18 cellular contexts compared by ENCODE assay signal in the genomic region with DNA sequence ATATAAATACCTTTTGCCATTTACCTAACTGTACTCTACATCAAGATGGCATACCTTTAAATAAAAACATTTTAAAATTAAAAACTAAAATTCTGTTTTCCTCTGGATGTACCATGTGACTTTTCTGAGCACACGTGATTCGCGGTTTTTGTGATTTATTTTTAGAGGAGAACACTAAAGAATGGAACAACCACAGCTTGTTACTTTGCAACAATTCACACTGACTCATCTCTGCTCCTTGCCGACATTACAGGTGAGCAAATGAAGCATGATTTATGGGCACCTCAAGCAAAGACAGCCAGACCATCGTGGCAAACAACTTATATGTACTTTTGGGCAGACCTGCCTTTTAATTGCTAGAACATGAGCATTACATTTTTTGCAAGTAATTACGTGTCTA.
"Had no signal": no experiment of that assay in that cellular context is flagged by ENCODE, and none has a peak within 500 bp of the region (broad histone marks: within the 10 kb centered on the region; RNA-seq: fewer than 3 reads in every experiment).

No MANE protein-coding gene starts in this region.

- H3K4me3 Mint-ChIP-seq: activated naive CD8-positive, alpha-beta T cell treated with anti-CD3 and anti-CD28 coated beads for 36 hours; activated T-cell treated with anti-CD3 and anti-CD28 coated beads, Interleukin-2, amount 50 U/mL, for 72 hours; endodermal cell; memory B cell; nephron; stimulated activated naive B cell treated with anti-CD40 and anti-IgM and Interleukin-4, amounts not matched to agents 10 μg/mL and 1 μg/mL and 100 μg/mL, for 72 hours had no signal

- H3K27ac ChIP-seq: esophagus squamous epithelium, left lung, psoas muscle, transverse colon had no signal

- H3K9me3 ChIP-seq: esophagus squamous epithelium, left lung, psoas muscle, transverse colon had no signal

- H3K4me3 ChIP-seq: esophagus squamous epithelium, left lung, psoas muscle, transverse colon had no signal

- H3K36me3 ChIP-seq: esophagus squamous epithelium, left lung, transverse colon had no signal

- DNase-seq: activated CD4-positive, alpha-beta T cell treated with anti-CD3 and anti-CD28 coated beads, Interleukin-2, amount 50 U/mL, for 4 hours; activated CD4-positive, CD25-positive, alpha-beta regulatory T cell treated with anti-CD3 and anti-CD28 coated beads, Interleukin-2, amount 50 U/mL, for 72 hours; activated gamma-delta T cell treated with Interleukin-2 at 50 U/mL for 16 hours; activated naive CD8-positive, alpha-beta T cell treated with anti-CD3 and anti-CD28 coated beads for 36 hours; activated T-cell treated with anti-CD3 and anti-CD28 coated beads, Interleukin-2, amount 50 U/mL, for 72 hours; anterior cingulate cortex; endodermal cell; esophagus squamous epithelium; foreskin fibroblast; left lung; occipital lobe; psoas muscle; stimulated activated CD4-positive, alpha-beta T cell treated with anti-CD3 and anti-CD28 coated beads, Interleukin-2, amount 100 ng/mL, for 24 hours; stimulated activated naive B cell treated with anti-CD40 and anti-IgM and Interleukin-4, amounts not matched to agents 10 μg/mL and 1 μg/mL and 100 μg/mL, for 72 hours; transverse colon had no signal

- H3K4me1 ChIP-seq: esophagus squamous epithelium, left lung, psoas muscle, transverse colon had no signal

- H3K36me3 Mint-ChIP-seq: activated naive CD8-positive, alpha-beta T cell treated with anti-CD3 and anti-CD28 coated beads for 36 hours; memory B cell; stimulated activated naive B cell treated with anti-CD40 and anti-IgM and Interleukin-4, amounts not matched to agents 10 μg/mL and 1 μg/mL and 100 μg/mL, for 72 hours had no signal

- H3K4me1 Mint-ChIP-seq: activated naive CD8-positive, alpha-beta T cell treated with anti-CD3 and anti-CD28 coated beads for 36 hours; endodermal cell; memory B cell; nephron had no signal

- ATAC-seq: activated T-cell treated with anti-CD3 and anti-CD28 coated beads, Interleukin-2, amount 50 U/mL, for 72 hours; left lung; psoas muscle; sciatic nerve; stimulated activated naive B cell treated with anti-CD40 and anti-IgM and Interleukin-4, amounts not matched to agents 10 μg/mL and 1 μg/mL and 100 μg/mL, for 72 hours had no signal

- H3K27me3 ChIP-seq: esophagus squamous epithelium, transverse colon had no signal

- H3K9me3 Mint-ChIP-seq: activated naive CD8-positive, alpha-beta T cell treated with anti-CD3 and anti-CD28 coated beads for 36 hours; activated T-cell treated with anti-CD3 and anti-CD28 coated beads, Interleukin-2, amount 50 U/mL, for 72 hours; memory B cell; stimulated activated naive B cell treated with anti-CD40 and anti-IgM and Interleukin-4, amounts not matched to agents 10 μg/mL and 1 μg/mL and 100 μg/mL, for 72 hours had no signal
